Comparison of ENCODE assay signal across 1 cellular context in the genomic region with DNA sequence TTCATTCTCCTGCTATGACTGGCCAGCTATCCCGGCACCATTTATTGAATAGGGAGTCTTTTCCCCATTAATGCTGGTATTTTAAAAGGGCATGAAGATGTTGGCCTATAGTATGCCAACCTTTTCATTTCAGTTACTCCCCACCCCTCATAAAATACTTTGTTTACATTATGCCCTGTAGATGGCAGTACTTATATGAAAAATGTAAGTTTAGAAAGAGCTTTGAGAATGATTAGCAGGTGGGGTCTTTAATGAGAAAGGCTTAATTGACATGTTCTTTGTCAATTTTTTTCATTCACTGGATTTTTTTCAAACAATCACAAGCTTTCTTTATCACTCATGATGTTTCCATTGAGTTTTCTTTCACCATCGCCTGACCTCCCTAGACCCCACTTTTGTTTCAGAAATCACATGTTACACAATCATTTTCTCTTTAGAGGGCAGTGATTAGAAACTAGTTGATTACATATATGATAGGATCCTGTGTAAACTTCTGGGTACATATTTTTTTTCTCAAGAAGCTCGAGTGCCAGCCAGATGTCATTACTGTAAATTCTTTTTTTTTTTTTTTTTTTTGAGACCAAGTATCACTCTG.
TF ChIP-seq lines count a peak whose summit lies in the region.

No MANE protein-coding gene starts in this region.

TF ChIP-seq in HepG2, 621 proteins besides CTCF, POLR2A, EP300 and RAD21 (continued from another document):
- TF ChIP-seq, protein P1, sequence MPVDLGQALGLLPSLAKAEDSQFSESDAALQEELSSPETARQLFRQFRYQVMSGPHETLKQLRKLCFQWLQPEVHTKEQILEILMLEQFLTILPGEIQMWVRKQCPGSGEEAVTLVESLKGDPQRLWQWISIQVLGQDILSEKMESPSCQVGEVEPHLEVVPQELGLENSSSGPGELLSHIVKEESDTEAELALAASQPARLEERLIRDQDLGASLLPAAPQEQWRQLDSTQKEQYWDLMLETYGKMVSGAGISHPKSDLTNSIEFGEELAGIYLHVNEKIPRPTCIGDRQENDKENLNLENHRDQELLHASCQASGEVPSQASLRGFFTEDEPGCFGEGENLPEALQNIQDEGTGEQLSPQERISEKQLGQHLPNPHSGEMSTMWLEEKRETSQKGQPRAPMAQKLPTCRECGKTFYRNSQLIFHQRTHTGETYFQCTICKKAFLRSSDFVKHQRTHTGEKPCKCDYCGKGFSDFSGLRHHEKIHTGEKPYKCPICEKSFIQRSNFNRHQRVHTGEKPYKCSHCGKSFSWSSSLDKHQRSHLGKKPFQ (CRISPR knock-in tag; IDR thresholded peaks at IDR 0.05; ENCODE audit: insufficient replicate concordance) = peak; percentile 46
- TF ChIP-seq FOXA3 (CRISPR knock-in tag; IDR thresholded peaks at IDR 0.05) = peak; percentile 73
- no peak for TF ChIP-seq ZBTB7B (CRISPR knock-in tag; IDR thresholded peaks at IDR 0.05)
- TF ChIP-seq ZNF501 (CRISPR knock-in tag; IDR thresholded peaks at IDR 0.05) = no peak
- TF ChIP-seq XRCC5 (optimal IDR thresholded peaks at IDR 0.05; ENCODE audit: low read length) = no peak
- TF ChIP-seq ZNF282 (IDR thresholded peaks at IDR 0.05; ENCODE audit: partially characterized antibody) = no peak
- TF ChIP-seq, protein P2, sequence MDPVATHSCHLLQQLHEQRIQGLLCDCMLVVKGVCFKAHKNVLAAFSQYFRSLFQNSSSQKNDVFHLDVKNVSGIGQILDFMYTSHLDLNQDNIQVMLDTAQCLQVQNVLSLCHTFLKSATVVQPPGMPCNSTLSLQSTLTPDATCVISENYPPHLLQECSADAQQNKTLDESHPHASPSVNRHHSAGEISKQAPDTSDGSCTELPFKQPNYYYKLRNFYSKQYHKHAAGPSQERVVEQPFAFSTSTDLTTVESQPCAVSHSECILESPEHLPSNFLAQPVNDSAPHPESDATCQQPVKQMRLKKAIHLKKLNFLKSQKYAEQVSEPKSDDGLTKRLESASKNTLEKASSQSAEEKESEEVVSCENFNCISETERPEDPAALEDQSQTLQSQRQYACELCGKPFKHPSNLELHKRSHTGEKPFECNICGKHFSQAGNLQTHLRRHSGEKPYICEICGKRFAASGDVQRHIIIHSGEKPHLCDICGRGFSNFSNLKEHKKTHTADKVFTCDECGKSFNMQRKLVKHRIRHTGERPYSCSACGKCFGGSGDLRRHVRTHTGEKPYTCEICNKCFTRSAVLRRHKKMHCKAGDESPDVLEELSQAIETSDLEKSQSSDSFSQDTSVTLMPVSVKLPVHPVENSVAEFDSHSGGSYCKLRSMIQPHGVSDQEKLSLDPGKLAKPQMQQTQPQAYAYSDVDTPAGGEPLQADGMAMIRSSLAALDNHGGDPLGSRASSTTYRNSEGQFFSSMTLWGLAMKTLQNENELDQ (CRISPR knock-in tag; IDR thresholded peaks at IDR 0.05; ENCODE audit: borderline replicate concordance) = no peak
- TF ChIP-seq ZMYM4 (CRISPR knock-in tag; IDR thresholded peaks at IDR 0.05) = no peak
- no peak for TF ChIP-seq ARID2 (CRISPR knock-in tag; IDR thresholded peaks at IDR 0.05; ENCODE audit: borderline replicate concordance)
- no peak for TF ChIP-seq RARG (CRISPR knock-in tag; IDR thresholded peaks at IDR 0.05; ENCODE audit: low read depth)
- TF ChIP-seq, protein P3, sequence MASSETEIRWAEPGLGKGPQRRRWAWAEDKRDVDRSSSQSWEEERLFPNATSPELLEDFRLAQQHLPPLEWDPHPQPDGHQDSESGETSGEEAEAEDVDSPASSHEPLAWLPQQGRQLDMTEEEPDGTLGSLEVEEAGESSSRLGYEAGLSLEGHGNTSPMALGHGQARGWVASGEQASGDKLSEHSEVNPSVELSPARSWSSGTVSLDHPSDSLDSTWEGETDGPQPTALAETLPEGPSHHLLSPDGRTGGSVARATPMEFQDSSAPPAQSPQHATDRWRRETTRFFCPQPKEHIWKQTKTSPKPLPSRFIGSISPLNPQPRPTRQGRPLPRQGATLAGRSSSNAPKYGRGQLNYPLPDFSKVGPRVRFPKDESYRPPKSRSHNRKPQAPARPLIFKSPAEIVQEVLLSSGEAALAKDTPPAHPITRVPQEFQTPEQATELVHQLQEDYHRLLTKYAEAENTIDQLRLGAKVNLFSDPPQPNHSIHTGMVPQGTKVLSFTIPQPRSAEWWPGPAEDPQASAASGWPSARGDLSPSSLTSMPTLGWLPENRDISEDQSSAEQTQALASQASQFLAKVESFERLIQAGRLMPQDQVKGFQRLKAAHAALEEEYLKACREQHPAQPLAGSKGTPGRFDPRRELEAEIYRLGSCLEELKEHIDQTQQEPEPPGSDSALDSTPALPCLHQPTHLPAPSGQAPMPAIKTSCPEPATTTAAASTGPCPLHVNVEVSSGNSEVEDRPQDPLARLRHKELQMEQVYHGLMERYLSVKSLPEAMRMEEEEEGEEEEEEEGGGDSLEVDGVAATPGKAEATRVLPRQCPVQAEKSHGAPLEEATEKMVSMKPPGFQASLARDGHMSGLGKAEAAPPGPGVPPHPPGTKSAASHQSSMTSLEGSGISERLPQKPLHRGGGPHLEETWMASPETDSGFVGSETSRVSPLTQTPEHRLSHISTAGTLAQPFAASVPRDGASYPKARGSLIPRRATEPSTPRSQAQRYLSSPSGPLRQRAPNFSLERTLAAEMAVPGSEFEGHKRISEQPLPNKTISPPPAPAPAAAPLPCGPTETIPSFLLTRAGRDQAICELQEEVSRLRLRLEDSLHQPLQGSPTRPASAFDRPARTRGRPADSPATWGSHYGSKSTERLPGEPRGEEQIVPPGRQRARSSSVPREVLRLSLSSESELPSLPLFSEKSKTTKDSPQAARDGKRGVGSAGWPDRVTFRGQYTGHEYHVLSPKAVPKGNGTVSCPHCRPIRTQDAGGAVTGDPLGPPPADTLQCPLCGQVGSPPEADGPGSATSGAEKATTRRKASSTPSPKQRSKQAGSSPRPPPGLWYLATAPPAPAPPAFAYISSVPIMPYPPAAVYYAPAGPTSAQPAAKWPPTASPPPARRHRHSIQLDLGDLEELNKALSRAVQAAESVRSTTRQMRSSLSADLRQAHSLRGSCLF (CRISPR knock-in tag; IDR thresholded peaks at IDR 0.05; ENCODE audit: borderline replicate concordance) = no peak
- TF ChIP-seq RBM22 (optimal IDR thresholded peaks at IDR 0.05; ENCODE audit: low read length) = no peak
- TF ChIP-seq SRSF4 (IDR thresholded peaks at IDR 0.05; ENCODE audit: low read depth, low read length, poor library complexity, severe bottlenecking) = no peak
- TF ChIP-seq ASH2L (IDR thresholded peaks at IDR 0.05; ENCODE audit: insufficient read length, low read depth, low read length) = no peak
- peak; percentile 61; the same call in 1 of the 2 replicates for TF ChIP-seq CEBPB (IDR thresholded peaks at IDR 0.05; ENCODE audit: borderline replicate concordance, low read depth, low read length)
- TF ChIP-seq, protein P4, sequence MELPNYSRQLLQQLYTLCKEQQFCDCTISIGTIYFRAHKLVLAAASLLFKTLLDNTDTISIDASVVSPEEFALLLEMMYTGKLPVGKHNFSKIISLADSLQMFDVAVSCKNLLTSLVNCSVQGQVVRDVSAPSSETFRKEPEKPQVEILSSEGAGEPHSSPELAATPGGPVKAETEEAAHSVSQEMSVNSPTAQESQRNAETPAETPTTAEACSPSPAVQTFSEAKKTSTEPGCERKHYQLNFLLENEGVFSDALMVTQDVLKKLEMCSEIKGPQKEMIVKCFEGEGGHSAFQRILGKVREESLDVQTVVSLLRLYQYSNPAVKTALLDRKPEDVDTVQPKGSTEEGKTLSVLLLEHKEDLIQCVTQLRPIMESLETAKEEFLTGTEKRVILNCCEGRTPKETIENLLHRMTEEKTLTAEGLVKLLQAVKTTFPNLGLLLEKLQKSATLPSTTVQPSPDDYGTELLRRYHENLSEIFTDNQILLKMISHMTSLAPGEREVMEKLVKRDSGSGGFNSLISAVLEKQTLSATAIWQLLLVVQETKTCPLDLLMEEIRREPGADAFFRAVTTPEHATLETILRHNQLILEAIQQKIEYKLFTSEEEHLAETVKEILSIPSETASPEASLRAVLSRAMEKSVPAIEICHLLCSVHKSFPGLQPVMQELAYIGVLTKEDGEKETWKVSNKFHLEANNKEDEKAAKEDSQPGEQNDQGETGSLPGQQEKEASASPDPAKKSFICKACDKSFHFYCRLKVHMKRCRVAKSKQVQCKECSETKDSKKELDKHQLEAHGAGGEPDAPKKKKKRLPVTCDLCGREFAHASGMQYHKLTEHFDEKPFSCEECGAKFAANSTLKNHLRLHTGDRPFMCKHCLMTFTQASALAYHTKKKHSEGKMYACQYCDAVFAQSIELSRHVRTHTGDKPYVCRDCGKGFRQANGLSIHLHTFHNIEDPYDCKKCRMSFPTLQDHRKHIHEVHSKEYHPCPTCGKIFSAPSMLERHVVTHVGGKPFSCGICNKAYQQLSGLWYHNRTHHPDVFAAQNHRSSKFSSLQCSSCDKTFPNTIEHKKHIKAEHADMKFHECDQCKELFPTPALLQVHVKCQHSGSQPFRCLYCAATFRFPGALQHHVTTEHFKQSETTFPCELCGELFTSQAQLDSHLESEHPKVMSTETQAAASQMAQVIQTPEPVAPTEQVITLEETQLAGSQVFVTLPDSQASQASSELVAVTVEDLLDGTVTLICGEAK (IDR thresholded peaks at IDR 0.05) = no peak
- TF ChIP-seq, protein P4 (CRISPR knock-in tag; IDR thresholded peaks at IDR 0.05) = no peak
- TF ChIP-seq ATF1 (CRISPR knock-in tag; IDR thresholded peaks at IDR 0.05) = peak; percentile 31; the same call in 1 of the 2 replicates
- peak; percentile 79 for TF ChIP-seq STAG1 (CRISPR knock-in tag; IDR thresholded peaks at IDR 0.05)
- TF ChIP-seq ZKSCAN1 (IDR thresholded peaks at IDR 0.05; ENCODE audit: low read length) = no peak
- TF ChIP-seq NFE2L2 (IDR thresholded peaks at IDR 0.05; ENCODE audit: low read length) = 0 out of 2 replicates have a peak, but pooled peaks have one; percentile 12
- 0 out of 2 replicates have a peak, but pooled peaks have one; percentile 20 for TF ChIP-seq FOXJ3 (CRISPR knock-in tag; IDR thresholded peaks at IDR 0.05; ENCODE audit: borderline replicate concordance)
- no peak for TF ChIP-seq ARNTL (CRISPR knock-in tag; IDR thresholded peaks at IDR 0.05)
- TF ChIP-seq, protein P5, sequence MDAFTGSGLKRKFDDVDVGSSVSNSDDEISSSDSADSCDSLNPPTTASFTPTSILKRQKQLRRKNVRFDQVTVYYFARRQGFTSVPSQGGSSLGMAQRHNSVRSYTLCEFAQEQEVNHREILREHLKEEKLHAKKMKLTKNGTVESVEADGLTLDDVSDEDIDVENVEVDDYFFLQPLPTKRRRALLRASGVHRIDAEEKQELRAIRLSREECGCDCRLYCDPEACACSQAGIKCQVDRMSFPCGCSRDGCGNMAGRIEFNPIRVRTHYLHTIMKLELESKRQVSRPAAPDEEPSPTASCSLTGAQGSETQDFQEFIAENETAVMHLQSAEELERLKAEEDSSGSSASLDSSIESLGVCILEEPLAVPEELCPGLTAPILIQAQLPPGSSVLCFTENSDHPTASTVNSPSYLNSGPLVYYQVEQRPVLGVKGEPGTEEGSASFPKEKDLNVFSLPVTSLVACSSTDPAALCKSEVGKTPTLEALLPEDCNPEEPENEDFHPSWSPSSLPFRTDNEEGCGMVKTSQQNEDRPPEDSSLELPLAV (CRISPR knock-in tag; conservative IDR thresholded peaks at IDR 0.05; ENCODE audit: low read depth) = no peak
- TF ChIP-seq, protein P6, sequence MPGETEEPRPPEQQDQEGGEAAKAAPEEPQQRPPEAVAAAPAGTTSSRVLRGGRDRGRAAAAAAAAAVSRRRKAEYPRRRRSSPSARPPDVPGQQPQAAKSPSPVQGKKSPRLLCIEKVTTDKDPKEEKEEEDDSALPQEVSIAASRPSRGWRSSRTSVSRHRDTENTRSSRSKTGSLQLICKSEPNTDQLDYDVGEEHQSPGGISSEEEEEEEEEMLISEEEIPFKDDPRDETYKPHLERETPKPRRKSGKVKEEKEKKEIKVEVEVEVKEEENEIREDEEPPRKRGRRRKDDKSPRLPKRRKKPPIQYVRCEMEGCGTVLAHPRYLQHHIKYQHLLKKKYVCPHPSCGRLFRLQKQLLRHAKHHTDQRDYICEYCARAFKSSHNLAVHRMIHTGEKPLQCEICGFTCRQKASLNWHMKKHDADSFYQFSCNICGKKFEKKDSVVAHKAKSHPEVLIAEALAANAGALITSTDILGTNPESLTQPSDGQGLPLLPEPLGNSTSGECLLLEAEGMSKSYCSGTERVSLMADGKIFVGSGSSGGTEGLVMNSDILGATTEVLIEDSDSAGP (CRISPR knock-in tag; IDR thresholded peaks at IDR 0.05; ENCODE audit: borderline replicate concordance) = no peak
- peak; percentile 35; the same call in 1 of the 2 replicates for TF ChIP-seq MED1 (CRISPR knock-in tag; IDR thresholded peaks at IDR 0.05)
